Comparison of ENCODE assay signal across 1 cellular context in genomic region chr14:74951443-74952194, GRCh38.
TF ChIP-seq lines count a peak whose summit lies in the region.

No MANE protein-coding gene starts in this region.

TF ChIP-seq in HepG2, 621 proteins besides CTCF, POLR2A, EP300 and RAD21 (continued from another document and continues in another):
- peak; percentile 83 for TF ChIP-seq AGO2 (optimal IDR thresholded peaks at IDR 0.05; ENCODE audit: low read depth, low read length)
- TF ChIP-seq CAMTA2 (CRISPR knock-in tag; IDR thresholded peaks at IDR 0.05; ENCODE audit: borderline replicate concordance) = no peak
- peak; percentile 85 for TF ChIP-seq GABPB1 (CRISPR knock-in tag; IDR thresholded peaks at IDR 0.05)
- TF ChIP-seq, protein P1, sequence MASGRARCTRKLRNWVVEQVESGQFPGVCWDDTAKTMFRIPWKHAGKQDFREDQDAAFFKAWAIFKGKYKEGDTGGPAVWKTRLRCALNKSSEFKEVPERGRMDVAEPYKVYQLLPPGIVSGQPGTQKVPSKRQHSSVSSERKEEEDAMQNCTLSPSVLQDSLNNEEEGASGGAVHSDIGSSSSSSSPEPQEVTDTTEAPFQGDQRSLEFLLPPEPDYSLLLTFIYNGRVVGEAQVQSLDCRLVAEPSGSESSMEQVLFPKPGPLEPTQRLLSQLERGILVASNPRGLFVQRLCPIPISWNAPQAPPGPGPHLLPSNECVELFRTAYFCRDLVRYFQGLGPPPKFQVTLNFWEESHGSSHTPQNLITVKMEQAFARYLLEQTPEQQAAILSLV (CRISPR knock-in tag; IDR thresholded peaks at IDR 0.05; ENCODE audit: borderline replicate concordance) = 0 out of 2 replicates have a peak, but pooled peaks have one; percentile 58
- TF ChIP-seq RBM39 (IDR thresholded peaks at IDR 0.05; ENCODE audit: low read depth, low read length, poor library complexity, severe bottlenecking) = no peak
- 0 out of 2 replicates have a peak, but pooled peaks have one; percentile 24 for TF ChIP-seq GATA4 (IDR thresholded peaks at IDR 0.05; ENCODE audit: borderline replicate concordance, low read depth)
- TF ChIP-seq ZNF354B (CRISPR knock-in tag; IDR thresholded peaks at IDR 0.05) = no peak
- TF ChIP-seq, protein P2, sequence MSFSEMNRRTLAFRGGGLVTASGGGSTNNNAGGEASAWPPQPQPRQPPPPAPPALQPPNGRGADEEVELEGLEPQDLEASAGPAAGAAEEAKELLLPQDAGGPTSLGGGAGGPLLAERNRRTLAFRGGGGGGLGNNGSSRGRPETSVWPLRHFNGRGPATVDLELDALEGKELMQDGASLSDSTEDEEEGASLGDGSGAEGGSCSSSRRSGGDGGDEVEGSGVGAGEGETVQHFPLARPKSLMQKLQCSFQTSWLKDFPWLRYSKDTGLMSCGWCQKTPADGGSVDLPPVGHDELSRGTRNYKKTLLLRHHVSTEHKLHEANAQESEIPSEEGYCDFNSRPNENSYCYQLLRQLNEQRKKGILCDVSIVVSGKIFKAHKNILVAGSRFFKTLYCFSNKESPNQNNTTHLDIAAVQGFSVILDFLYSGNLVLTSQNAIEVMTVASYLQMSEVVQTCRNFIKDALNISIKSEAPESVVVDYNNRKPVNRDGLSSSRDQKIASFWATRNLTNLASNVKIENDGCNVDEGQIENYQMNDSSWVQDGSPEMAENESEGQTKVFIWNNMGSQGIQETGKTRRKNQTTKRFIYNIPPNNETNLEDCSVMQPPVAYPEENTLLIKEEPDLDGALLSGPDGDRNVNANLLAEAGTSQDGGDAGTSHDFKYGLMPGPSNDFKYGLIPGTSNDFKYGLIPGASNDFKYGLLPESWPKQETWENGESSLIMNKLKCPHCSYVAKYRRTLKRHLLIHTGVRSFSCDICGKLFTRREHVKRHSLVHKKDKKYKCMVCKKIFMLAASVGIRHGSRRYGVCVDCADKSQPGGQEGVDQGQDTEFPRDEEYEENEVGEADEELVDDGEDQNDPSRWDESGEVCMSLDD (CRISPR knock-in tag; IDR thresholded peaks at IDR 0.05; ENCODE audit: borderline replicate concordance) = no peak
- 0 out of 2 replicates have a peak, but pooled peaks have one; percentile 24 for TF ChIP-seq MLX (CRISPR knock-in tag; IDR thresholded peaks at IDR 0.05)
- TF ChIP-seq IRF2 (CRISPR knock-in tag; IDR thresholded peaks at IDR 0.05) = 0 out of 2 replicates have a peak, but pooled peaks have one; percentile 5
- no peak for TF ChIP-seq ESRRA (CRISPR knock-in tag; IDR thresholded peaks at IDR 0.05; ENCODE audit: low read depth)
- peak; percentile 42; the same call in 1 of the 2 replicates for TF ChIP-seq ZNF281 (CRISPR knock-in tag; IDR thresholded peaks at IDR 0.05; ENCODE audit: borderline replicate concordance)
- peak; percentile 43; the same call in 1 of the 2 replicates for TF ChIP-seq ZNF296 (CRISPR knock-in tag; conservative IDR thresholded peaks at IDR 0.05)
- TF ChIP-seq CENPBD1 (CRISPR knock-in tag; IDR thresholded peaks at IDR 0.05; ENCODE audit: borderline replicate concordance, low read depth) = peak; percentile 14; the same call in 1 of the 2 replicates
- TF ChIP-seq CEBPG (CRISPR knock-in tag; IDR thresholded peaks at IDR 0.05) = no peak
- no peak for TF ChIP-seq ZNF878 (CRISPR knock-in tag; IDR thresholded peaks at IDR 0.05)
- TF ChIP-seq ZNF101 (CRISPR knock-in tag; IDR thresholded peaks at IDR 0.05; ENCODE audit: borderline replicate concordance, low read depth) = no peak
- no peak for TF ChIP-seq SYNCRIP (IDR thresholded peaks at IDR 0.05; ENCODE audit: insufficient read depth, low read depth, low read length)
- peak; percentile 93; the same call in 1 of the 2 replicates for TF ChIP-seq TFAP4 (IDR thresholded peaks at IDR 0.05; ENCODE audit: borderline replicate concordance, low read depth)
- TF ChIP-seq, protein P3, sequence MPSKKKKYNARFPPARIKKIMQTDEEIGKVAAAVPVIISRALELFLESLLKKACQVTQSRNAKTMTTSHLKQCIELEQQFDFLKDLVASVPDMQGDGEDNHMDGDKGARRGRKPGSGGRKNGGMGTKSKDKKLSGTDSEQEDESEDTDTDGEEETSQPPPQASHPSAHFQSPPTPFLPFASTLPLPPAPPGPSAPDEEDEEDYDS (CRISPR knock-in tag; IDR thresholded peaks at IDR 0.05) = no peak; the same call in 1 of the 2 replicates
- TF ChIP-seq HOXD1 (CRISPR knock-in tag; IDR thresholded peaks at IDR 0.05) = no peak
- TF ChIP-seq HNF4G (IDR thresholded peaks at IDR 0.05; ENCODE audit: borderline replicate concordance, low read depth, low read length) = 0 out of 2 replicates have a peak, but pooled peaks have one; percentile 7
- TF ChIP-seq HNF4G (CRISPR knock-in tag; IDR thresholded peaks at IDR 0.05; ENCODE audit: borderline replicate concordance, low read depth) = no peak
- peak; percentile 54; the same call in 1 of the 2 replicates for TF ChIP-seq MYPOP (CRISPR knock-in tag; IDR thresholded peaks at IDR 0.05)
- peak; percentile 46; the same call in 1 of the 2 replicates for TF ChIP-seq PHF8 (CRISPR knock-in tag; IDR thresholded peaks at IDR 0.05)
- TF ChIP-seq YEATS4 (CRISPR knock-in tag; IDR thresholded peaks at IDR 0.05; ENCODE audit: borderline replicate concordance) = no peak; the same call in 1 of the 2 replicates
- no peak for TF ChIP-seq ZNF510 (CRISPR knock-in tag; IDR thresholded peaks at IDR 0.05; ENCODE audit: low read depth)
- no peak for TF ChIP-seq ZBTB26 (CRISPR knock-in tag; IDR thresholded peaks at IDR 0.05; ENCODE audit: borderline replicate concordance)
- TF ChIP-seq ZNF451 (CRISPR knock-in tag; IDR thresholded peaks at IDR 0.05) = no peak
- TF ChIP-seq MIXL1 (CRISPR knock-in tag; IDR thresholded peaks at IDR 0.05) = 0 out of 2 replicates have a peak, but pooled peaks have one; percentile 4
- TF ChIP-seq ZNF616 (CRISPR knock-in tag; IDR thresholded peaks at IDR 0.05; ENCODE audit: low read depth) = no peak; the same call in 1 of the 2 replicates
- TF ChIP-seq ZNF280B (CRISPR knock-in tag; IDR thresholded peaks at IDR 0.05; ENCODE audit: borderline replicate concordance) = peak; percentile 15; the same call in 1 of the 2 replicates
- TF ChIP-seq ZNF574 (CRISPR knock-in tag; IDR thresholded peaks at IDR 0.05) = 0 out of 2 replicates have a peak, but pooled peaks have one; percentile 22
- no peak for TF ChIP-seq ZSCAN29 (CRISPR knock-in tag; conservative IDR thresholded peaks at IDR 0.05)
- TF ChIP-seq NONO (IDR thresholded peaks at IDR 0.05) = no peak
- TF ChIP-seq NONO (CRISPR knock-in tag; conservative IDR thresholded peaks at IDR 0.05) = peak; percentile 58; the same call in 1 of the 2 replicates
- 0 out of 2 replicates have a peak, but pooled peaks have one; percentile 16 for TF ChIP-seq KLF6 (CRISPR knock-in tag; IDR thresholded peaks at IDR 0.05)
- TF ChIP-seq ZNF567 (CRISPR knock-in tag; IDR thresholded peaks at IDR 0.05; ENCODE audit: borderline replicate concordance) = 0 out of 2 replicates have a peak, but pooled peaks have one; percentile 51
- TF ChIP-seq ETV5 (CRISPR knock-in tag; IDR thresholded peaks at IDR 0.05; ENCODE audit: borderline replicate concordance) = peak; percentile 83; the same call in 1 of the 2 replicates
- no peak for TF ChIP-seq ZNF572 (CRISPR knock-in tag; IDR thresholded peaks at IDR 0.05)
- TF ChIP-seq MIER2 (CRISPR knock-in tag; IDR thresholded peaks at IDR 0.05) = no peak
- TF ChIP-seq ELF1 (CRISPR knock-in tag; IDR thresholded peaks at IDR 0.05) = peak; percentile 52; the same call in 1 of the 2 replicates
- no peak for TF ChIP-seq NFIC (IDR thresholded peaks at IDR 0.05; ENCODE audit: low read length)
- no peak for TF ChIP-seq TCF12 (IDR thresholded peaks at IDR 0.05)
- TF ChIP-seq TCF12 (CRISPR knock-in tag; IDR thresholded peaks at IDR 0.05) = peak; percentile 18; the same call in 1 of the 2 replicates
- TF ChIP-seq ZNF569 (CRISPR knock-in tag; IDR thresholded peaks at IDR 0.05; ENCODE audit: borderline replicate concordance) = no peak
- no peak for TF ChIP-seq FOXK1 (CRISPR knock-in tag; IDR thresholded peaks at IDR 0.05; ENCODE audit: borderline replicate concordance, low read depth)
- peak; percentile 18; the same call in 1 of the 2 replicates for TF ChIP-seq TARDBP (CRISPR knock-in tag; IDR thresholded peaks at IDR 0.05)
- TF ChIP-seq SP4 (CRISPR knock-in tag; IDR thresholded peaks at IDR 0.05) = peak; percentile 58; the same call in 1 of the 2 replicates
- TF ChIP-seq ZNF530 (CRISPR knock-in tag; IDR thresholded peaks at IDR 0.05; ENCODE audit: low read depth) = no peak
- 0 out of 4 replicates have a peak, but pooled peaks of 1 of the 2 experiments have one; percentile 32 for TF ChIP-seq KLF16 (CRISPR knock-in tag; IDR thresholded peaks at IDR 0.05)
